1 cellular context compared by ENCODE assay signal in the genomic region with DNA sequence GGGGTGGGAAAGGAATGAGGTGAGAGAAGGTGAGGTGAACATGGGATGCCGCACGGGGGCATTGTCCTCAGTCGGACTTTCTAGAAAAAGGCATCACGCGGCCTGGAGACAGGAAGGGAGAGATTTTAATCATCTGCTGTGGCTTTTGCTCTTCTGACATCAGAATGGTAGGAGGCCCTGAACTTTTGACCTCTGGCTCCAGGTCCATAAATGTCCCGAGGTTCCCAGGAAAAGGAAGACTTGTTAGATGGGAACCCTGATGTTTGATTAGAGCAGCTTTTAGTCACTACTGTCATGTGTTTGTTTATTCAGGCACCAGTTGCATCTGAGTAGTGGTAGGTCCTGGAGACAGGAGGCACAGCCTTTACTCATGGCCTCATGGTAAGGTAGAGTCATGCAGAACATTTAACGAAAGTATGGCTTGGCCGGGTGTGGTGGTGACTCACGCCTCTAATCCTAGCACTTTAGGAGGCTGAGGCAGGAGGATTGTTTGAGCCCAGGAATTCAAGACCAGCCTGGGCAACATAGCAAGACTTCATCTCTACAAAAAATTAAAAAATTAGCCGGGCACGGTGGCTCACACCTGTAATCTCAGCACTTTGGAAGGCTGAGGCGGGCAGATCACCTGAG.
TF ChIP-seq lines count a peak whose summit lies in the region.

No MANE protein-coding gene starts in this region.

TF ChIP-seq in HepG2, 621 proteins besides CTCF, POLR2A, EP300 and RAD21 (continued from another document and continues in another):
- TF ChIP-seq FOXA1 (IDR thresholded peaks at IDR 0.05): no peak
- TF ChIP-seq FOXA1 (CRISPR knock-in tag; IDR thresholded peaks at IDR 0.05): peak; percentile 87
- no peak for TF ChIP-seq NFE2 (CRISPR knock-in tag; IDR thresholded peaks at IDR 0.05)
- TF ChIP-seq, protein P1, sequence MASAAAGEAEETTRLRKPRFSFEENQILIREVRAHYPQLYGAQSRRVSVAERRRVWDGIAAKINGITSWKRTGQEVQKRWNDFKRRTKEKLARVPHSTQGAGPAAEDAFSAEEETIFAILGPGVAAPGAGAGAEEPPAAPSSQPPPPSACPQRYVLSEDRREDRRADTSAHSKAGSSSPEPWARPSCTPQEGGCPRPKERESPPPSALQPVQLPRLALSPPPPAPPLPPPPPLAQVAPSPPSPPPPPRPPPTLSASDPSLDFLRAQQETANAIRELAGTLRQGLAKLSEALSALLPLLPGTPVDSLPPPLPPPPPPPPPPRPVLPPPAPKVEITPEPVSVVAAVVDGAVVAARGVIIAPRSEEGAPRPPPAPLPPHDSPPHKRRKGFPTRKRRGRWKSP (CRISPR knock-in tag; IDR thresholded peaks at IDR 0.05): peak; percentile 86; the same call in 1 of the 2 replicates
- TF ChIP-seq, protein P2, sequence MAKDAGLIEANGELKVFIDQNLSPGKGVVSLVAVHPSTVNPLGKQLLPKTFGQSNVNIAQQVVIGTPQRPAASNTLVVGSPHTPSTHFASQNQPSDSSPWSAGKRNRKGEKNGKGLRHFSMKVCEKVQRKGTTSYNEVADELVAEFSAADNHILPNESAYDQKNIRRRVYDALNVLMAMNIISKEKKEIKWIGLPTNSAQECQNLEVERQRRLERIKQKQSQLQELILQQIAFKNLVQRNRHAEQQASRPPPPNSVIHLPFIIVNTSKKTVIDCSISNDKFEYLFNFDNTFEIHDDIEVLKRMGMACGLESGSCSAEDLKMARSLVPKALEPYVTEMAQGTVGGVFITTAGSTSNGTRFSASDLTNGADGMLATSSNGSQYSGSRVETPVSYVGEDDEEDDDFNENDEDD (CRISPR knock-in tag; IDR thresholded peaks at IDR 0.05; ENCODE audit: borderline replicate concordance): peak; percentile 78; the same call in 1 of the 2 replicates
- TF ChIP-seq ZNF652 (CRISPR knock-in tag; IDR thresholded peaks at IDR 0.05; ENCODE audit: borderline replicate concordance, low read depth): peak; percentile 73; the same call in 1 of the 2 replicates
- TF ChIP-seq NR1H2 (CRISPR knock-in tag; IDR thresholded peaks at IDR 0.05; ENCODE audit: borderline replicate concordance, low read depth): no peak
- TF ChIP-seq, protein P3, sequence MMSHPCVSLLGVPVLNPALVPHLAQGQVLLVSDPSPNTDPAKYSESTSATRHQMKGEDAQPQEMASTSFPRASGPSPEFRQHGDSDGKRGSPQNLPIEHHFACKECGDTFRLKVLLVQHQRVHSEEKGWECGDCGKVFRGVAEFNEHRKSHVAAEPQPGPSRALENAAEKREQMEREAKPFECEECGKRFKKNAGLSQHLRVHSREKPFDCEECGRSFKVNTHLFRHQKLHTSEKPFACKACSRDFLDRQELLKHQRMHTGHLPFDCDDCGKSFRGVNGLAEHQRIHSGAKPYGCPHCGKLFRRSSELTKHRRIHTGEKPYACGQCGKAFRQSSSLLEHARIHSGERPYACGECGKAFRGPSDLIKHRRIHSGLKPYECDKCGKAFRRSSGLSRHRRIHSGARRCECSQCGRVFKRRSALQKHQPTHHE (CRISPR knock-in tag; IDR thresholded peaks at IDR 0.05; ENCODE audit: borderline replicate concordance): no peak; the same call in 1 of the 2 replicates
- TF ChIP-seq KLF13 (CRISPR knock-in tag; IDR thresholded peaks at IDR 0.05): no peak
- TF ChIP-seq ZNF7 (CRISPR knock-in tag; IDR thresholded peaks at IDR 0.05): 0 out of 2 replicates have a peak, but pooled peaks have one; percentile 11
- no peak for TF ChIP-seq ZNF615 (CRISPR knock-in tag; IDR thresholded peaks at IDR 0.05; ENCODE audit: borderline replicate concordance)
- TF ChIP-seq CEBPG (CRISPR knock-in tag; IDR thresholded peaks at IDR 0.05): peak; percentile 67
- no peak for TF ChIP-seq HHEX (CRISPR knock-in tag; IDR thresholded peaks at IDR 0.05)
- TF ChIP-seq, protein P4, sequence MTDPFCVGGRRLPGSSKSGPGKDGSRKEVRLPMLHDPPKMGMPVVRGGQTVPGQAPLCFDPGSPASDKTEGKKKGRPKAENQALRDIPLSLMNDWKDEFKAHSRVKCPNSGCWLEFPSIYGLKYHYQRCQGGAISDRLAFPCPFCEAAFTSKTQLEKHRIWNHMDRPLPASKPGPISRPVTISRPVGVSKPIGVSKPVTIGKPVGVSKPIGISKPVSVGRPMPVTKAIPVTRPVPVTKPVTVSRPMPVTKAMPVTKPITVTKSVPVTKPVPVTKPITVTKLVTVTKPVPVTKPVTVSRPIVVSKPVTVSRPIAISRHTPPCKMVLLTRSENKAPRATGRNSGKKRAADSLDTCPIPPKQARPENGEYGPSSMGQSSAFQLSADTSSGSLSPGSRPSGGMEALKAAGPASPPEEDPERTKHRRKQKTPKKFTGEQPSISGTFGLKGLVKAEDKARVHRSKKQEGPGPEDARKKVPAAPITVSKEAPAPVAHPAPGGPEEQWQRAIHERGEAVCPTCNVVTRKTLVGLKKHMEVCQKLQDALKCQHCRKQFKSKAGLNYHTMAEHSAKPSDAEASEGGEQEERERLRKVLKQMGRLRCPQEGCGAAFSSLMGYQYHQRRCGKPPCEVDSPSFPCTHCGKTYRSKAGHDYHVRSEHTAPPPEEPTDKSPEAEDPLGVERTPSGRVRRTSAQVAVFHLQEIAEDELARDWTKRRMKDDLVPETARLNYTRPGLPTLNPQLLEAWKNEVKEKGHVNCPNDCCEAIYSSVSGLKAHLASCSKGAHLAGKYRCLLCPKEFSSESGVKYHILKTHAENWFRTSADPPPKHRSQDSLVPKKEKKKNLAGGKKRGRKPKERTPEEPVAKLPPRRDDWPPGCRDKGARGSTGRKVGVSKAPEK (CRISPR knock-in tag; IDR thresholded peaks at IDR 0.05; ENCODE audit: borderline replicate concordance): 0 out of 2 replicates have a peak, but pooled peaks have one; percentile 12
- TF ChIP-seq, protein P5, sequence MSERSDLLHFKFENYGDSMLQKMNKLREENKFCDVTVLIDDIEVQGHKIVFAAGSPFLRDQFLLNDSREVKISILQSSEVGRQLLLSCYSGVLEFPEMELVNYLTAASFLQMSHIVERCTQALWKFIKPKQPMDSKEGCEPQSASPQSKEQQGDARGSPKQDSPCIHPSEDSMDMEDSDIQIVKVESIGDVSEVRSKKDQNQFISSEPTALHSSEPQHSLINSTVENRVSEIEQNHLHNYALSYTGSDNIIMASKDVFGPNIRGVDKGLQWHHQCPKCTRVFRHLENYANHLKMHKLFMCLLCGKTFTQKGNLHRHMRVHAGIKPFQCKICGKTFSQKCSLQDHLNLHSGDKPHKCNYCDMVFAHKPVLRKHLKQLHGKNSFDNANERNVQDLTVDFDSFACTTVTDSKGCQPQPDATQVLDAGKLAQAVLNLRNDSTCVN (CRISPR knock-in tag; IDR thresholded peaks at IDR 0.05; ENCODE audit: borderline replicate concordance): peak; percentile 94
- TF ChIP-seq ZNF333 (CRISPR knock-in tag; IDR thresholded peaks at IDR 0.05; ENCODE audit: borderline replicate concordance): no peak
- no peak for TF ChIP-seq ZNF776 (CRISPR knock-in tag; IDR thresholded peaks at IDR 0.05)
- 0 out of 2 replicates have a peak, but pooled peaks have one; percentile 53 for TF ChIP-seq TP53 (CRISPR knock-in tag; conservative IDR thresholded peaks at IDR 0.05)
- peak; percentile 58 for TF ChIP-seq ASH2L (IDR thresholded peaks at IDR 0.05; ENCODE audit: insufficient read length, low read depth, low read length)
- no peak for TF ChIP-seq ZNF546 (CRISPR knock-in tag; conservative IDR thresholded peaks at IDR 0.05)
- TF ChIP-seq BRD4 (CRISPR knock-in tag; IDR thresholded peaks at IDR 0.05): no peak
- no peak for TF ChIP-seq ATM (IDR thresholded peaks at IDR 0.05; ENCODE audit: borderline replicate concordance)
- TF ChIP-seq GFI1 (CRISPR knock-in tag; IDR thresholded peaks at IDR 0.05; ENCODE audit: borderline replicate concordance): peak; percentile 97
- no peak for TF ChIP-seq THYN1 (CRISPR knock-in tag; IDR thresholded peaks at IDR 0.05; ENCODE audit: borderline replicate concordance, low read depth)
- TF ChIP-seq SIN3A (IDR thresholded peaks at IDR 0.05; ENCODE audit: borderline replicate concordance, low read depth, low read length): no peak
- no peak for TF ChIP-seq NBN (conservative IDR thresholded peaks at IDR 0.05)
- TF ChIP-seq, protein P6, sequence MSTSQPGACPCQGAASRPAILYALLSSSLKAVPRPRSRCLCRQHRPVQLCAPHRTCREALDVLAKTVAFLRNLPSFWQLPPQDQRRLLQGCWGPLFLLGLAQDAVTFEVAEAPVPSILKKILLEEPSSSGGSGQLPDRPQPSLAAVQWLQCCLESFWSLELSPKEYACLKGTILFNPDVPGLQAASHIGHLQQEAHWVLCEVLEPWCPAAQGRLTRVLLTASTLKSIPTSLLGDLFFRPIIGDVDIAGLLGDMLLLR (CRISPR knock-in tag; IDR thresholded peaks at IDR 0.05): no peak
- TF ChIP-seq, protein P7, sequence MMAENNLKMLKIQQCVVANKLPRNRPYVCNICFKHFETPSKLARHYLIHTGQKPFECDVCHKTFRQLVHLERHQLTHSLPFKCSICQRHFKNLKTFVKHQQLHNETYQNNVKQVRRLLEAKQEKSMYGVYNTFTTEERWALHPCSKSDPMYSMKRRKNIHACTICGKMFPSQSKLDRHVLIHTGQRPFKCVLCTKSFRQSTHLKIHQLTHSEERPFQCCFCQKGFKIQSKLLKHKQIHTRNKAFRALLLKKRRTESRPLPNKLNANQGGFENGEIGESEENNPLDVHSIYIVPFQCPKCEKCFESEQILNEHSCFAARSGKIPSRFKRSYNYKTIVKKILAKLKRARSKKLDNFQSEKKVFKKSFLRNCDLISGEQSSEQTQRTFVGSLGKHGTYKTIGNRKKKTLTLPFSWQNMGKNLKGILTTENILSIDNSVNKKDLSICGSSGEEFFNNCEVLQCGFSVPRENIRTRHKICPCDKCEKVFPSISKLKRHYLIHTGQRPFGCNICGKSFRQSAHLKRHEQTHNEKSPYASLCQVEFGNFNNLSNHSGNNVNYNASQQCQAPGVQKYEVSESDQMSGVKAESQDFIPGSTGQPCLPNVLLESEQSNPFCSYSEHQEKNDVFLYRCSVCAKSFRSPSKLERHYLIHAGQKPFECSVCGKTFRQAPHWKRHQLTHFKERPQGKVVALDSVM (CRISPR knock-in tag; IDR thresholded peaks at IDR 0.05): peak; percentile 96
- peak; percentile 92 for TF ChIP-seq ZMYM2 (CRISPR knock-in tag; IDR thresholded peaks at IDR 0.05)
- peak in 1 of 2 experiments; percentile 93; a peak in 2 of 4 replicates for TF ChIP-seq KLF16 (CRISPR knock-in tag; IDR thresholded peaks at IDR 0.05)
- TF ChIP-seq NAIF1 (CRISPR knock-in tag; IDR thresholded peaks at IDR 0.05; ENCODE audit: borderline replicate concordance): 0 out of 2 replicates have a peak, but pooled peaks have one; percentile 37
- no peak for TF ChIP-seq ZNF703 (CRISPR knock-in tag; IDR thresholded peaks at IDR 0.05; ENCODE audit: borderline replicate concordance)
- TF ChIP-seq, protein P8, sequence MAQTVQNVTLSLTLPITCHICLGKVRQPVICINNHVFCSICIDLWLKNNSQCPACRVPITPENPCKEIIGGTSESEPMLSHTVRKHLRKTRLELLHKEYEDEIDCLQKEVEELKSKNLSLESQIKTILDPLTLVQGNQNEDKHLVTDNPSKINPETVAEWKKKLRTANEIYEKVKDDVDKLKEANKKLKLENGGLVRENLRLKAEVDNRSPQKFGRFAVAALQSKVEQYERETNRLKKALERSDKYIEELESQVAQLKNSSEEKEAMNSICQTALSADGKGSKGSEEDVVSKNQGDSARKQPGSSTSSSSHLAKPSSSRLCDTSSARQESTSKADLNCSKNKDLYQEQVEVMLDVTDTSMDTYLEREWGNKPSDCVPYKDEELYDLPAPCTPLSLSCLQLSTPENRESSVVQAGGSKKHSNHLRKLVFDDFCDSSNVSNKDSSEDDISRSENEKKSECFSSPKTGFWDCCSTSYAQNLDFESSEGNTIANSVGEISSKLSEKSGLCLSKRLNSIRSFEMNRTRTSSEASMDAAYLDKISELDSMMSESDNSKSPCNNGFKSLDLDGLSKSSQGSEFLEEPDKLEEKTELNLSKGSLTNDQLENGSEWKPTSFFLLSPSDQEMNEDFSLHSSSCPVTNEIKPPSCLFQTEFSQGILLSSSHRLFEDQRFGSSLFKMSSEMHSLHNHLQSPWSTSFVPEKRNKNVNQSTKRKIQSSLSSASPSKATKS (CRISPR knock-in tag; IDR thresholded peaks at IDR 0.05): no peak
- TF ChIP-seq ZNF577 (CRISPR knock-in tag; IDR thresholded peaks at IDR 0.05; ENCODE audit: borderline replicate concordance, low read depth): no peak
- TF ChIP-seq POGZ (CRISPR knock-in tag; IDR thresholded peaks at IDR 0.05): peak; percentile 91
- no peak for TF ChIP-seq CENPX (CRISPR knock-in tag; IDR thresholded peaks at IDR 0.05)
- no peak for TF ChIP-seq HDAC6 (IDR thresholded peaks at IDR 0.05; ENCODE audit: low read depth, low read length)
- no peak for TF ChIP-seq GABPA (IDR thresholded peaks at IDR 0.05; ENCODE audit: low read depth, low read length)
- TF ChIP-seq GABPA (CRISPR knock-in tag; IDR thresholded peaks at IDR 0.05; ENCODE audit: low read depth): peak; percentile 65; the same call in 1 of the 2 replicates
- peak; percentile 93 for TF ChIP-seq SOX5 (CRISPR knock-in tag; IDR thresholded peaks at IDR 0.05; ENCODE audit: borderline replicate concordance)
- TF ChIP-seq, protein P9, sequence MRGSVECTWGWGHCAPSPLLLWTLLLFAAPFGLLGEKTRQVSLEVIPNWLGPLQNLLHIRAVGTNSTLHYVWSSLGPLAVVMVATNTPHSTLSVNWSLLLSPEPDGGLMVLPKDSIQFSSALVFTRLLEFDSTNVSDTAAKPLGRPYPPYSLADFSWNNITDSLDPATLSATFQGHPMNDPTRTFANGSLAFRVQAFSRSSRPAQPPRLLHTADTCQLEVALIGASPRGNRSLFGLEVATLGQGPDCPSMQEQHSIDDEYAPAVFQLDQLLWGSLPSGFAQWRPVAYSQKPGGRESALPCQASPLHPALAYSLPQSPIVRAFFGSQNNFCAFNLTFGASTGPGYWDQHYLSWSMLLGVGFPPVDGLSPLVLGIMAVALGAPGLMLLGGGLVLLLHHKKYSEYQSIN (CRISPR knock-in tag; IDR thresholded peaks at IDR 0.05; ENCODE audit: borderline replicate concordance): no peak
- peak; percentile 34; the same call in 1 of the 2 replicates for TF ChIP-seq TARDBP (CRISPR knock-in tag; IDR thresholded peaks at IDR 0.05)
- peak; percentile 78 for TF ChIP-seq MEF2D (CRISPR knock-in tag; IDR thresholded peaks at IDR 0.05)
- TF ChIP-seq, protein P10, sequence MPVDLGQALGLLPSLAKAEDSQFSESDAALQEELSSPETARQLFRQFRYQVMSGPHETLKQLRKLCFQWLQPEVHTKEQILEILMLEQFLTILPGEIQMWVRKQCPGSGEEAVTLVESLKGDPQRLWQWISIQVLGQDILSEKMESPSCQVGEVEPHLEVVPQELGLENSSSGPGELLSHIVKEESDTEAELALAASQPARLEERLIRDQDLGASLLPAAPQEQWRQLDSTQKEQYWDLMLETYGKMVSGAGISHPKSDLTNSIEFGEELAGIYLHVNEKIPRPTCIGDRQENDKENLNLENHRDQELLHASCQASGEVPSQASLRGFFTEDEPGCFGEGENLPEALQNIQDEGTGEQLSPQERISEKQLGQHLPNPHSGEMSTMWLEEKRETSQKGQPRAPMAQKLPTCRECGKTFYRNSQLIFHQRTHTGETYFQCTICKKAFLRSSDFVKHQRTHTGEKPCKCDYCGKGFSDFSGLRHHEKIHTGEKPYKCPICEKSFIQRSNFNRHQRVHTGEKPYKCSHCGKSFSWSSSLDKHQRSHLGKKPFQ (CRISPR knock-in tag; IDR thresholded peaks at IDR 0.05; ENCODE audit: insufficient replicate concordance): peak; percentile 60
- no peak for TF ChIP-seq TSC22D2 (CRISPR knock-in tag; IDR thresholded peaks at IDR 0.05; ENCODE audit: borderline replicate concordance)
- peak; percentile 89 for TF ChIP-seq SKI (IDR thresholded peaks at IDR 0.05; ENCODE audit: partially characterized antibody)
- TF ChIP-seq KDM2A (CRISPR knock-in tag; IDR thresholded peaks at IDR 0.05; ENCODE audit: borderline replicate concordance, low read depth): peak; percentile 45
- peak; percentile 66 for TF ChIP-seq KDM1A (CRISPR knock-in tag; IDR thresholded peaks at IDR 0.05)
- peak; percentile 94 for TF ChIP-seq RXRA (CRISPR knock-in tag; IDR thresholded peaks at IDR 0.05)
